Comparison of ENCODE assay signal across 26 cellular contexts in the genomic region with DNA sequence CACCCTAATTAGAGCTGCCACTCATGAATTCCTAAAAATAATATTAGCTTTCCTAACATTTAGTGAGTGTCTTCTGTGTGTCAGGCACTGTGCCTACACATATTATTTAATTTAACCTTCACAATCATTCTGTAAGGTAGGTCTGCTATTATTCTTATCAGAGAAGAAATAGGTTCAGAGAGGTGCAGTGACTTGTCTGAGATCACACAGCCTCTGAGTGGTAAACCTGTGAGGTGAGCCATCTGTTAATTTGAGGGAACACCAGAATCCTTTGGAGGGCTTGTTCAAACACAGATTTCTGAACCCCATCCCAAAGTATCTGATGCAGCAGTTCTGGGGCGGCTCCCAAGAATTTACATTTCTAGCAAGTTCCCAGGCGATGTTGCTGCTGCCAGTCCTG. TPM values are rescaled to one million over a fixed set of nuclear protein-coding genes. Genes with fewer than 3 reads are reported as not detected.
DNase-seq lines count a peak whose midpoint lies in the region; ATAC-seq, FAIRE-seq and TF ChIP-seq lines count a peak whose summit lies in the region.
"Had no signal": no experiment of that assay in that cellular context is flagged by ENCODE, and none has a peak within 500 bp of the region (broad histone marks: within the 10 kb centered on the region; RNA-seq: fewer than 3 reads in every experiment).

No MANE protein-coding gene starts in this region.

- POLR2A ChIA-PET in A549 (lab: Yijun Ruan, JAX): interaction anchor here (0.5 kb wide), 1 partner anchor 39 kb away, joined by 6 read pairs; no protein-coding TSS in a partner anchor
- POLR2A ChIA-PET in K562 (lab: Yijun Ruan, JAX): interaction anchor here (1.3 kb wide), 1 partner anchor 43 kb away, joined by 3 read pairs; no protein-coding TSS in a partner anchor
- POLR2A ChIA-PET in activated CD8-positive, alpha-beta T cell treated with anti-CD3 and anti-CD28 coated beads, Interleukin-2, amount 10 ng/mL, durations not matched to agents 7 days and 5 days (lab: Charles Lee): no interaction called here

- no peaks in the 10 kb centered on the region for H3K9me3 Mint-ChIP-seq in activated T-cell treated with anti-CD3 and anti-CD28 coated beads, Interleukin-2, amount 50 U/mL, for 72 hours
- H3K9me3 Mint-ChIP-seq in neural progenitor cell: no peaks in the 10 kb centered on the region
- no peaks in the 10 kb centered on the region for H3K9me3 Mint-ChIP-seq in activated CD8-positive, alpha-beta T cell treated with anti-CD3 and anti-CD28 coated beads, Interleukin-2, amount 10 ng/mL, durations not matched to agents 7 days and 5 days (ENCODE audit: insufficient read depth)
- H3K9me3 Mint-ChIP-seq: CD4-positive, alpha-beta T cell; CD8-positive, alpha-beta memory T cell had no signal

- WGBS in A549 (ENCODE audit: missing lambda C conversion rate): 92% methylated on average over 2 of the region's 2 CpGs
- 24% methylated on average over 2 of the region's 2 CpGs for WGBS in K562 (ENCODE audit: insufficient coverage, low coverage, missing lambda C conversion rate)

- TF ChIP-seq EP300 in A549 (IDR thresholded peaks at IDR 0.05) (no peak), K562 (IDR thresholded peaks at IDR 0.05; ENCODE audit: low read length) (no peak)

- H4K20me1 ChIP-seq in K562 (replicated peaks; ENCODE audit: control insufficient read depth, insufficient read depth, low read length) (no peaks in the 10 kb centered on the region), neural progenitor cell (ENCODE audit: low read depth) (no peaks in the 10 kb centered on the region)
- H4K20me1 ChIP-seq: BLaER1 treated with 17β-estradiol and CSF1 and Interleukin-3, amounts not matched to agents 10 nM and 100 nM had no signal

- TF ChIP-seq POLR2A in A549 (IDR thresholded peaks at IDR 0.05; ENCODE audit: low read length) (no peak), K562 (conservative IDR thresholded peaks at IDR 0.05) (no peak)

- H3K4me3 Mint-ChIP-seq in activated T-cell treated with anti-CD3 and anti-CD28 coated beads, Interleukin-2, amount 50 U/mL, for 72 hours: no peak overlapping the region
- no peak overlapping the region for H3K4me3 Mint-ChIP-seq in neural progenitor cell
- no peak overlapping the region for H3K4me3 Mint-ChIP-seq in activated CD8-positive, alpha-beta T cell treated with anti-CD3 and anti-CD28 coated beads, Interleukin-2, amount 10 ng/mL, durations not matched to agents 7 days and 5 days
- H3K4me3 Mint-ChIP-seq: CD14-positive monocyte; CD4-positive, alpha-beta T cell; CD8-positive, alpha-beta memory T cell had no signal

- H2AFZ ChIP-seq in K562 (ENCODE audit: low read depth, low read length): no peak overlapping the region
- H2AFZ ChIP-seq in neural progenitor cell (replicated peaks): no peak overlapping the region
- H2AFZ ChIP-seq: GM23248 had no signal

- intact Hi-C loops in K562 (cut with micrococcal nuclease): no loop called here

- CTCF ChIA-PET in A549 (lab: Yijun Ruan, JAX): interaction anchor here (0.8 to 5.5 kb wide), 3 partner anchors 12 to 63 kb away, joined by 3 to 42 read pairs (median 3); no protein-coding TSS in a partner anchor
- CTCF ChIA-PET in K562 (lab: Yijun Ruan, JAX; ENCODE audit: low intra/inter-chr PET ratio): no interaction called here
- CTCF ChIA-PET in activated CD8-positive, alpha-beta T cell treated with anti-CD3 and anti-CD28 coated beads, Interleukin-2, amount 10 ng/mL, durations not matched to agents 7 days and 5 days (lab: Charles Lee): interaction anchor here (0.9 kb wide), 1 partner anchor 12 kb away, joined by 4 read pairs; no protein-coding TSS in a partner anchor

- peaks cover 35% of the 10 kb centered on the region for H3F3A ChIP-seq in neural progenitor cell (ENCODE audit: low read depth)

- ATAC-seq in activated T-cell treated with anti-CD3 and anti-CD28 coated beads, Interleukin-2, amount 50 U/mL, for 72 hours (replicated peaks in 1 of 2): no peak
- ATAC-seq in A549 (no peak), K562 (no peak), GM19328 (IDR thresholded peaks at IDR 0.05; ENCODE audit: unreplicated experiment) (no peak)
- ATAC-seq in activated CD8-positive, alpha-beta T cell treated with anti-CD3 and anti-CD28 coated beads, Interleukin-2, amount 10 ng/mL, durations not matched to agents 7 days and 5 days: no peak

- H3K9ac ChIP-seq in K562 (ENCODE audit: insufficient read depth in 1 of 2, low read depth in 2 of 2, low read length in 2 of 2) (no peak overlapping the region), neural progenitor cell (no peak overlapping the region)
- H3K9ac ChIP-seq: BLaER1 treated with 17β-estradiol and CSF1 and Interleukin-3, amounts not matched to agents 10 nM and 100 nM; GM23248 had no signal

- H3K4me2 ChIP-seq in A549 (no peak overlapping the region), K562 (ENCODE audit: insufficient read depth, low read length) (no peak overlapping the region), neural progenitor cell (no peak overlapping the region)
- H3K4me2 ChIP-seq: BLaER1 treated with 17β-estradiol and CSF1 and Interleukin-3, amounts not matched to agents 10 nM and 100 nM had no signal

- no peaks in the 10 kb centered on the region for H3K27me3 Mint-ChIP-seq in activated T-cell treated with anti-CD3 and anti-CD28 coated beads, Interleukin-2, amount 50 U/mL, for 72 hours (ENCODE audit: low read depth)
- peaks cover 4% of the 10 kb centered on the region for H3K27me3 Mint-ChIP-seq in neural progenitor cell (ENCODE audit: insufficient read depth, low read depth)
- H3K27me3 Mint-ChIP-seq in activated CD8-positive, alpha-beta T cell treated with anti-CD3 and anti-CD28 coated beads, Interleukin-2, amount 10 ng/mL, durations not matched to agents 7 days and 5 days (ENCODE audit: low read depth): peaks cover 9% of the 10 kb centered on the region

- H3K27ac ChIP-seq in A549: no peak overlapping the region
- H3K27ac ChIP-seq in K562 (ENCODE audit: extremely low read depth, low read depth, low read length): no peak overlapping the region
- H3K27ac ChIP-seq in neural progenitor cell: no peak overlapping the region
- H3K27ac ChIP-seq: 22Rv1; BLaER1 treated with 17β-estradiol and CSF1 and Interleukin-3, amounts not matched to agents 10 nM and 100 nM; GM23248 had no signal

- peak overlapping the region; percentile 5 for H3K27ac Mint-ChIP-seq in activated T-cell treated with anti-CD3 and anti-CD28 coated beads, Interleukin-2, amount 50 U/mL, for 72 hours
- peak overlapping the region; percentile 98 for H3K27ac Mint-ChIP-seq in neural progenitor cell
- no peak overlapping the region for H3K27ac Mint-ChIP-seq in activated CD8-positive, alpha-beta T cell treated with anti-CD3 and anti-CD28 coated beads, Interleukin-2, amount 10 ng/mL, durations not matched to agents 7 days and 5 days
- H3K27ac Mint-ChIP-seq: CD14-positive monocyte; CD4-positive, alpha-beta T cell had no signal

- no peaks in the 10 kb centered on the region for H3K9me3 ChIP-seq in A549
- no peaks in the 10 kb centered on the region for H3K9me3 ChIP-seq in K562 (replicated peaks; ENCODE audit: control insufficient read depth, insufficient read depth, low read depth, low read length)
- no peaks in the 10 kb centered on the region for H3K9me3 ChIP-seq in neural progenitor cell (ENCODE audit: low read depth)
- H3K9me3 ChIP-seq: BE2C; BLaER1 treated with 17β-estradiol and CSF1 and Interleukin-3, amounts not matched to agents 10 nM and 100 nM had no signal

- H3K9me1 ChIP-seq in K562 (ENCODE audit: control insufficient read depth, insufficient read depth, low read length): no peaks in the 10 kb centered on the region

- H3K36me3 ChIP-seq in K562 (ENCODE audit: control insufficient read depth, insufficient read depth, low read length) (no peaks in the 10 kb centered on the region), neural progenitor cell (no peaks in the 10 kb centered on the region)
- H3K36me3 ChIP-seq: BE2C; BLaER1 treated with 17β-estradiol and CSF1 and Interleukin-3, amounts not matched to agents 10 nM and 100 nM had no signal

- H3K4me1 Mint-ChIP-seq in activated T-cell treated with anti-CD3 and anti-CD28 coated beads, Interleukin-2, amount 50 U/mL, for 72 hours (ENCODE audit: low read depth): no peaks in the 10 kb centered on the region
- peaks cover 42% of the 10 kb centered on the region for H3K4me1 Mint-ChIP-seq in neural progenitor cell
- H3K4me1 Mint-ChIP-seq in activated CD8-positive, alpha-beta T cell treated with anti-CD3 and anti-CD28 coated beads, Interleukin-2, amount 10 ng/mL, durations not matched to agents 7 days and 5 days (ENCODE audit: low read depth): no peaks in the 10 kb centered on the region
- H3K4me1 Mint-ChIP-seq: CD14-positive monocyte; CD8-positive, alpha-beta memory T cell had no signal

- DNase-seq in activated T-cell treated with anti-CD3 and anti-CD28 coated beads, Interleukin-2, amount 50 U/mL, for 72 hours: no peak
- no peak for DNase-seq in activated T-cell treated with anti-CD3 and anti-CD28 coated beads, Interleukin-2, amount 50 U/mL, for 48 hours
- DNase-seq in A549 (ENCODE audit: low read depth in 1 of 2, low spot score in 1 of 2): no peak
- no peak for DNase-seq in K562 (ENCODE audit: extremely low read depth in 1 of 4, low spot score in 3 of 4)
- no peak for DNase-seq in neural progenitor cell (ENCODE audit: low spot score)
- no peak for DNase-seq in activated CD8-positive, alpha-beta T cell treated with anti-CD3 and anti-CD28 coated beads, Interleukin-2, amount 10 ng/mL, durations not matched to agents 7 days and 5 days
- DNase-seq: ACHN; AML-193; BE2C; Calu3; CD4-positive, alpha-beta T cell; CD8-positive, alpha-beta memory T cell; DMS53; DMS79 treated with DMSO at 0.1 percent for 48 hours; GF-D8; GM23248; H7; HCEC 1CT had no signal

- no peak for TF ChIP-seq RAD21 in A549 (conservative IDR thresholded peaks at IDR 0.05 in 1 of 2, IDR thresholded peaks at IDR 0.05 in 1 of 2)
- no peak for TF ChIP-seq RAD21 in K562 (CRISPR knock-in tag; conservative IDR thresholded peaks at IDR 0.05 in 1 of 2, IDR thresholded peaks at IDR 0.05 in 1 of 2)

- H3K79me2 ChIP-seq in K562 (ENCODE audit: control insufficient read depth, insufficient read depth, low read length): no peaks in the 10 kb centered on the region
- no peaks in the 10 kb centered on the region for H3K79me2 ChIP-seq in neural progenitor cell (ENCODE audit: low read depth)

- in situ Hi-C loops in K562 (cut with MboI): no loop called here

- FAIRE-seq in A549 (lab: Jason Lieb, UNC) (no peak), K562 (lab: Jason Lieb, UNC) (no peak)
- FAIRE-seq: A204.1, GM12891, GM18507, H1 had no signal

- H3K36me3 Mint-ChIP-seq in activated T-cell treated with anti-CD3 and anti-CD28 coated beads, Interleukin-2, amount 50 U/mL, for 72 hours (ENCODE audit: insufficient read depth in 2 of 2): no peaks in the 10 kb centered on the region
- peaks cover 2% of the 10 kb centered on the region for H3K36me3 Mint-ChIP-seq in neural progenitor cell
- no peaks in the 10 kb centered on the region for H3K36me3 Mint-ChIP-seq in activated CD8-positive, alpha-beta T cell treated with anti-CD3 and anti-CD28 coated beads, Interleukin-2, amount 10 ng/mL, durations not matched to agents 7 days and 5 days (ENCODE audit: low read depth)
- H3K36me3 Mint-ChIP-seq: CD14-positive monocyte had no signal

- H3K4me1 ChIP-seq in A549 (no peaks in the 10 kb centered on the region), K562 (replicated peaks in 1 of 2; ENCODE audit: control insufficient read depth in 2 of 2, insufficient read depth in 2 of 2, low read length in 2 of 2) (peaks cover 0 to 4% of the 10 kb centered on the region in 2 experiments; a peak in 1 of 5 replicates), neural progenitor cell (peaks cover 24% of the 10 kb centered on the region)
- H3K4me1 ChIP-seq: BE2C had no signal

- BruUV-seq in K562 (replicated peaks; lab: Mats Ljungman, UMichigan): no TSS peak

- H3K27me3 ChIP-seq in K562 (ENCODE audit: control insufficient read depth in 2 of 2, insufficient read depth in 2 of 2, low read length in 2 of 2) (peaks cover 22 to 25% of the 10 kb centered on the region in 2 experiments), neural progenitor cell (no peaks in the 10 kb centered on the region)
- H3K27me3 ChIP-seq: BLaER1 treated with 17β-estradiol and CSF1 and Interleukin-3, amounts not matched to agents 10 nM and 100 nM had no signal

- H3K4me3 ChIP-seq in A549 (no peak overlapping the region), K562 (no peak overlapping the region), neural progenitor cell (no peak overlapping the region)
- H3K4me3 ChIP-seq: BLaER1 treated with 17β-estradiol and CSF1 and Interleukin-3, amounts not matched to agents 10 nM and 100 nM; GM23248 had no signal

- TF ChIP-seq CTCF in A549 (IDR thresholded peaks at IDR 0.05) (no peak), K562 (IDR thresholded peaks at IDR 0.05 in 2 of 3, conservative IDR thresholded peaks at IDR 0.05 in 1 of 3; ENCODE audit: insufficient read depth in 2 of 3, low read depth in 1 of 3, low read length in 3 of 3) (no peak), neural progenitor cell (IDR thresholded peaks at IDR 0.05) (no peak)

RNA-seq across cellular contexts. Expression of gene COX6A1, which starts 20.0 kb away (rescaled TPM):
- 100 to 1,000 TPM; 282 to 295 TPM for total RNA-seq in activated T-cell treated with anti-CD3 and anti-CD28 coated beads, Interleukin-2, amount 50 U/mL, for 72 hours
- 948 and 1,287 TPM in 2 replicates for polyA plus RNA-seq in A549 (2011; rRNA removed)
- 2,005 and 2,029 TPM in 2 replicates for polyA plus RNA-seq in A549 (2012; cell fraction: cytosol; rRNA removed)
- 3,876 and 3,914 TPM in 2 replicates for polyA plus RNA-seq in A549 (2012; cell fraction: nucleus; rRNA removed)
- 709 to 768 TPM (median 759 TPM) in 3 replicates for polyA plus RNA-seq in A549 (2017; fragmentation: RNase III; extraction: RNeasy Plus Mini Kit Qiagen cat#74134 plus additional on column Dnase treatment)
- 209 and 257 TPM in 2 replicates for polyA minus RNA-seq in A549 (2011; rRNA and poly(A)+ RNA removed)
- 82.0 and 133 TPM in 2 replicates for total RNA-seq in K562 (2011; cell fraction: chromatin; rRNA removed; ENCODE audit: low replicate concordance)
- 297 and 320 TPM in 2 replicates for total RNA-seq in K562 (2011; cell fraction: nucleolus; rRNA removed)
- 251 and 255 TPM in 2 replicates for total RNA-seq in K562 (2011; cell fraction: nucleoplasm; rRNA removed)
- total RNA-seq in K562 (2014; rRNA removed): 931 and 1,004 TPM in 2 replicates
- 412 and 414 TPM in 2 replicates for total RNA-seq in K562 (2014; rRNA removed; fragmentation: Illumina TruSeq; extraction: Trizol)
- 602 and 624 TPM in 2 replicates for total RNA-seq in K562 (2015; rRNA removed; fragmentation: Illumina TruSeq; extraction: Trizol)
- total RNA-seq in K562 (2021): 597 and 695 TPM in 2 replicates
- 767 and 895 TPM in 2 replicates for polyA plus RNA-seq in K562 (2011; rRNA removed)
- 2,103 and 2,986 TPM in 2 replicates for polyA plus RNA-seq in K562 (2011; cell fraction: cytosol; rRNA removed)
- polyA plus RNA-seq in K562 (2011; cell fraction: nucleus; rRNA removed): 1,412 and 1,636 TPM in 2 replicates
- polyA plus RNA-seq in K562 (2012): 684 and 920 TPM in 2 replicates
- polyA plus RNA-seq in K562 (2014; fragmentation: Illumina TruSeq; extraction: Trizol): 978 and 1,143 TPM in 2 replicates
- polyA plus RNA-seq in K562 (2014; fragmentation: Nextera tagmentation; extraction: Ambion mirVana): 1,000 to 10,000 TPM; 3,092 to 4,142 TPM
- 1,391 and 1,423 TPM in 2 replicates for polyA plus RNA-seq in K562 (2014; rRNA removed)
- polyA minus RNA-seq in K562 (2011; rRNA and poly(A)+ RNA removed): 235 and 279 TPM in 2 replicates
- polyA minus RNA-seq in K562 (2011; cell fraction: cytosol; rRNA and poly(A)+ RNA removed): 175 and 210 TPM in 2 replicates
- polyA minus RNA-seq in K562 (2011; cell fraction: nucleus; rRNA and poly(A)+ RNA removed): 147 and 169 TPM in 2 replicates
- 296 and 432 TPM in 2 replicates for total RNA-seq in neural progenitor cell (ENCODE audit: low replicate concordance)
- total RNA-seq in activated CD8-positive, alpha-beta T cell treated with anti-CD3 and anti-CD28 coated beads, Interleukin-2, amount 10 ng/mL, durations not matched to agents 7 days and 5 days: 100 to 1,000 TPM; 337 to 351 TPM

RNA-seq across cellular contexts. Expression of gene TRIAP1, which starts 28.3 kb away (rescaled TPM):
- 10 to 100 TPM; 44.5 to 68.0 TPM for total RNA-seq in activated T-cell treated with anti-CD3 and anti-CD28 coated beads, Interleukin-2, amount 50 U/mL, for 72 hours
- polyA plus RNA-seq in A549 (2011; rRNA removed): 97.9 and 114 TPM in 2 replicates
- polyA plus RNA-seq in A549 (2012; cell fraction: cytosol; rRNA removed): 24.2 and 27.2 TPM in 2 replicates
- polyA plus RNA-seq in A549 (2012; cell fraction: nucleus; rRNA removed): 6.6 and 9.9 TPM in 2 replicates
- 70.9 to 81.9 TPM (median 72.3 TPM) in 3 replicates for polyA plus RNA-seq in A549 (2017; fragmentation: RNase III; extraction: RNeasy Plus Mini Kit Qiagen cat#74134 plus additional on column Dnase treatment)
- polyA minus RNA-seq in A549 (2011; rRNA and poly(A)+ RNA removed): 11.1 and 12.6 TPM in 2 replicates
- 11.4 and 14.2 TPM in 2 replicates for total RNA-seq in K562 (2011; cell fraction: chromatin; rRNA removed; ENCODE audit: low replicate concordance)
- total RNA-seq in K562 (2011; cell fraction: nucleolus; rRNA removed): 14.3 and 14.8 TPM in 2 replicates
- total RNA-seq in K562 (2011; cell fraction: nucleoplasm; rRNA removed): 17.2 and 23.1 TPM in 2 replicates
- 37.3 and 38.8 TPM in 2 replicates for total RNA-seq in K562 (2014; rRNA removed)
- 78.4 and 80.9 TPM in 2 replicates for total RNA-seq in K562 (2014; rRNA removed; fragmentation: Illumina TruSeq; extraction: Trizol)
- 56.3 and 65.4 TPM in 2 replicates for total RNA-seq in K562 (2015; rRNA removed; fragmentation: Illumina TruSeq; extraction: Trizol)
- 53.2 and 55.3 TPM in 2 replicates for total RNA-seq in K562 (2021)
- 53.5 and 85.7 TPM in 2 replicates for polyA plus RNA-seq in K562 (2011; rRNA removed)
- 12.9 and 27.2 TPM in 2 replicates for polyA plus RNA-seq in K562 (2011; cell fraction: cytosol; rRNA removed)
- polyA plus RNA-seq in K562 (2011; cell fraction: nucleus; rRNA removed): 10.3 and 16.9 TPM in 2 replicates
- 28.3 and 77.9 TPM in 2 replicates for polyA plus RNA-seq in K562 (2012)
- polyA plus RNA-seq in K562 (2014; fragmentation: Illumina TruSeq; extraction: Trizol): 59.8 and 64.9 TPM in 2 replicates
- 100 to 1,000 TPM; 354 TPM for polyA plus RNA-seq in K562 (2014; fragmentation: Nextera tagmentation; extraction: Ambion mirVana)
- polyA plus RNA-seq in K562 (2014; rRNA removed): 60.6 and 73.3 TPM in 2 replicates
- polyA minus RNA-seq in K562 (2011; rRNA and poly(A)+ RNA removed): 27.3 and 27.5 TPM in 2 replicates
- 16.0 and 19.2 TPM in 2 replicates for polyA minus RNA-seq in K562 (2011; cell fraction: cytosol; rRNA and poly(A)+ RNA removed)
- 5.7 and 13.3 TPM in 2 replicates for polyA minus RNA-seq in K562 (2011; cell fraction: nucleus; rRNA and poly(A)+ RNA removed)
- total RNA-seq in neural progenitor cell (ENCODE audit: low replicate concordance): 47.2 and 72.1 TPM in 2 replicates
- 10 to 100 TPM; 36.2 to 40.9 TPM for total RNA-seq in activated CD8-positive, alpha-beta T cell treated with anti-CD3 and anti-CD28 coated beads, Interleukin-2, amount 10 ng/mL, durations not matched to agents 7 days and 5 days

RNA-seq across cellular contexts. Expression of gene GATC, which starts 28.3 kb away (rescaled TPM):
- total RNA-seq in activated T-cell treated with anti-CD3 and anti-CD28 coated beads, Interleukin-2, amount 50 U/mL, for 72 hours: 10 to 100 TPM; 29.4 to 37.9 TPM
- polyA plus RNA-seq in A549 (2011; rRNA removed) (39.9 and 40.6 TPM in 2 replicates), A549 (2017; fragmentation: RNase III; extraction: RNeasy Plus Mini Kit Qiagen cat#74134 plus additional on column Dnase treatment) (19.7 to 22.5 TPM (median 20.6 TPM) in 3 replicates), K562 (2011; rRNA removed) (30.1 and 38.9 TPM in 2 replicates), K562 (2014; fragmentation: Illumina TruSeq; extraction: Trizol) (29.7 and 38.9 TPM in 2 replicates), K562 (2014; fragmentation: Nextera tagmentation; extraction: Ambion mirVana) (10 to 100 TPM in 1 of 2 experiments, 1 to 10 TPM in 1; 5.8 to 14.3 TPM), K562 (2014; rRNA removed) (24.0 and 24.2 TPM in 2 replicates)
- 12.8 and 14.0 TPM in 2 replicates for polyA plus RNA-seq in A549 (2012; cell fraction: cytosol; rRNA removed)
- polyA plus RNA-seq in A549 (2012; cell fraction: nucleus; rRNA removed): 8.3 and 10.1 TPM in 2 replicates
- polyA minus RNA-seq in A549 (2011; rRNA and poly(A)+ RNA removed): 12.8 and 15.3 TPM in 2 replicates
- total RNA-seq in K562 (2011; cell fraction: chromatin; rRNA removed; ENCODE audit: low replicate concordance): 17.9 and 20.6 TPM in 2 replicates
- total RNA-seq in K562 (2011; cell fraction: nucleolus; rRNA removed): 14.3 and 15.7 TPM in 2 replicates
- total RNA-seq in K562 (2011; cell fraction: nucleoplasm; rRNA removed): 22.1 and 34.4 TPM in 2 replicates
- total RNA-seq in K562 (2014; rRNA removed) (22.2 and 29.0 TPM in 2 replicates), K562 (2014; rRNA removed; fragmentation: Illumina TruSeq; extraction: Trizol) (28.2 and 29.5 TPM in 2 replicates), K562 (2015; rRNA removed; fragmentation: Illumina TruSeq; extraction: Trizol) (27.1 and 29.0 TPM in 2 replicates), K562 (2021) (52.6 and 53.6 TPM in 2 replicates), neural progenitor cell (ENCODE audit: low replicate concordance) (21.9 and 29.1 TPM in 2 replicates)
- polyA plus RNA-seq in K562 (2011; cell fraction: cytosol; rRNA removed): 18.8 and 22.9 TPM in 2 replicates
- polyA plus RNA-seq in K562 (2011; cell fraction: nucleus; rRNA removed): 21.7 and 29.0 TPM in 2 replicates
- 18.9 and 20.0 TPM in 2 replicates for polyA plus RNA-seq in K562 (2012)
- 27.7 and 28.0 TPM in 2 replicates for polyA minus RNA-seq in K562 (2011; rRNA and poly(A)+ RNA removed)
- 11.5 and 11.9 TPM in 2 replicates for polyA minus RNA-seq in K562 (2011; cell fraction: cytosol; rRNA and poly(A)+ RNA removed)
- 7.8 and 10.0 TPM in 2 replicates for polyA minus RNA-seq in K562 (2011; cell fraction: nucleus; rRNA and poly(A)+ RNA removed)
- total RNA-seq in activated CD8-positive, alpha-beta T cell treated with anti-CD3 and anti-CD28 coated beads, Interleukin-2, amount 10 ng/mL, durations not matched to agents 7 days and 5 days: 10 to 100 TPM; 25.4 to 31.9 TPM

RNA-seq across cellular contexts. Expression of gene MSI1, which starts 49.0 kb away (rescaled TPM):
- total RNA-seq in activated T-cell treated with anti-CD3 and anti-CD28 coated beads, Interleukin-2, amount 50 U/mL, for 72 hours: 1 to 10 TPM; 5.6 to 6.6 TPM
- 0.44 and 0.72 TPM in 2 replicates for polyA plus RNA-seq in A549 (2011; rRNA removed)
- 1.0 TPM in 2 replicates for polyA plus RNA-seq in A549 (2012; cell fraction: cytosol; rRNA removed)
- polyA plus RNA-seq in A549 (2012; cell fraction: nucleus; rRNA removed): 1.4 and 2.4 TPM in 2 replicates
- 1.0 to 1.9 TPM (median 1.4 TPM) in 3 replicates for polyA plus RNA-seq in A549 (2017; fragmentation: RNase III; extraction: RNeasy Plus Mini Kit Qiagen cat#74134 plus additional on column Dnase treatment)
- 0.91 and 1.8 TPM in 2 replicates for polyA minus RNA-seq in A549 (2011; rRNA and poly(A)+ RNA removed)
- total RNA-seq in K562 (2011; cell fraction: chromatin; rRNA removed; ENCODE audit: low replicate concordance): not detected in 2 replicates
- total RNA-seq in K562 (2011; cell fraction: nucleolus; rRNA removed): not detected in 2 replicates
- not detected in 2 replicates for total RNA-seq in K562 (2011; cell fraction: nucleoplasm; rRNA removed)
- not detected in 2 replicates for total RNA-seq in K562 (2014; rRNA removed)
- not detected in 2 replicates for total RNA-seq in K562 (2014; rRNA removed; fragmentation: Illumina TruSeq; extraction: Trizol)
- total RNA-seq in K562 (2015; rRNA removed; fragmentation: Illumina TruSeq; extraction: Trizol): not detected in 2 replicates
- 0.16 TPM in 2 replicates for total RNA-seq in K562 (2021)
- polyA plus RNA-seq in K562 (2011; rRNA removed): 0.04 TPM in 1 of 2 replicates, not detected in the other
- 0.03 TPM in 1 of 2 replicates, not detected in the other for polyA plus RNA-seq in K562 (2011; cell fraction: cytosol; rRNA removed)
- polyA plus RNA-seq in K562 (2011; cell fraction: nucleus; rRNA removed): 0.04 and 0.06 TPM in 2 replicates
- 0.04 TPM in 1 of 2 replicates, not detected in the other for polyA plus RNA-seq in K562 (2012)
- polyA plus RNA-seq in K562 (2014; fragmentation: Illumina TruSeq; extraction: Trizol): not detected in 2 replicates
- not detected for polyA plus RNA-seq in K562 (2014; fragmentation: Nextera tagmentation; extraction: Ambion mirVana)
- not detected in 2 replicates for polyA plus RNA-seq in K562 (2014; rRNA removed)
- 0.33 TPM in 1 of 2 replicates, not detected in the other for polyA minus RNA-seq in K562 (2011; rRNA and poly(A)+ RNA removed)
- polyA minus RNA-seq in K562 (2011; cell fraction: cytosol; rRNA and poly(A)+ RNA removed): not detected in 2 replicates
- polyA minus RNA-seq in K562 (2011; cell fraction: nucleus; rRNA and poly(A)+ RNA removed): not detected in 2 replicates
- total RNA-seq in neural progenitor cell (ENCODE audit: low replicate concordance): 40.2 and 48.6 TPM in 2 replicates
- not detected for total RNA-seq in activated CD8-positive, alpha-beta T cell treated with anti-CD3 and anti-CD28 coated beads, Interleukin-2, amount 10 ng/mL, durations not matched to agents 7 days and 5 days
- total RNA-seq: CD4-positive, alpha-beta T cell; GM23248 had no signal
- polyA plus RNA-seq: CD14-positive monocyte; CD8-positive, alpha-beta memory T cell; GM23248 had no signal

RNA-seq across cellular contexts. Expression of gene SRSF9, which starts 51.6 kb away (rescaled TPM):
- 100 to 1,000 TPM; 158 to 165 TPM for total RNA-seq in activated T-cell treated with anti-CD3 and anti-CD28 coated beads, Interleukin-2, amount 50 U/mL, for 72 hours
- 173 and 218 TPM in 2 replicates for polyA plus RNA-seq in A549 (2011; rRNA removed)
- polyA plus RNA-seq in A549 (2012; cell fraction: cytosol; rRNA removed): 254 and 263 TPM in 2 replicates
- 103 and 127 TPM in 2 replicates for polyA plus RNA-seq in A549 (2012; cell fraction: nucleus; rRNA removed)
- polyA plus RNA-seq in A549 (2017; fragmentation: RNase III; extraction: RNeasy Plus Mini Kit Qiagen cat#74134 plus additional on column Dnase treatment): 288 to 316 TPM (median 306 TPM) in 3 replicates
- 65.9 and 75.9 TPM in 2 replicates for polyA minus RNA-seq in A549 (2011; rRNA and poly(A)+ RNA removed)
- total RNA-seq in K562 (2011; cell fraction: chromatin; rRNA removed; ENCODE audit: low replicate concordance): 133 and 204 TPM in 2 replicates
- total RNA-seq in K562 (2011; cell fraction: nucleolus; rRNA removed): 102 and 104 TPM in 2 replicates
- 154 and 192 TPM in 2 replicates for total RNA-seq in K562 (2011; cell fraction: nucleoplasm; rRNA removed)
- 255 and 271 TPM in 2 replicates for total RNA-seq in K562 (2014; rRNA removed)
- total RNA-seq in K562 (2014; rRNA removed; fragmentation: Illumina TruSeq; extraction: Trizol): 230 and 244 TPM in 2 replicates
- total RNA-seq in K562 (2015; rRNA removed; fragmentation: Illumina TruSeq; extraction: Trizol): 241 and 243 TPM in 2 replicates
- total RNA-seq in K562 (2021): 280 and 286 TPM in 2 replicates
- 159 and 203 TPM in 2 replicates for polyA plus RNA-seq in K562 (2011; rRNA removed)
- 126 and 188 TPM in 2 replicates for polyA plus RNA-seq in K562 (2011; cell fraction: cytosol; rRNA removed)
- 163 and 219 TPM in 2 replicates for polyA plus RNA-seq in K562 (2011; cell fraction: nucleus; rRNA removed)
- 188 and 307 TPM in 2 replicates for polyA plus RNA-seq in K562 (2012)
- 180 and 188 TPM in 2 replicates for polyA plus RNA-seq in K562 (2014; fragmentation: Illumina TruSeq; extraction: Trizol)
- polyA plus RNA-seq in K562 (2014; fragmentation: Nextera tagmentation; extraction: Ambion mirVana): 10 to 100 TPM; 40.3 to 50.5 TPM
- polyA plus RNA-seq in K562 (2014; rRNA removed): 291 and 296 TPM in 2 replicates
- 130 and 156 TPM in 2 replicates for polyA minus RNA-seq in K562 (2011; rRNA and poly(A)+ RNA removed)
- polyA minus RNA-seq in K562 (2011; cell fraction: cytosol; rRNA and poly(A)+ RNA removed): 94.9 and 103 TPM in 2 replicates
- 76.5 and 108 TPM in 2 replicates for polyA minus RNA-seq in K562 (2011; cell fraction: nucleus; rRNA and poly(A)+ RNA removed)
- 257 and 273 TPM in 2 replicates for total RNA-seq in neural progenitor cell (ENCODE audit: low replicate concordance)
- 100 to 1,000 TPM; 199 to 219 TPM for total RNA-seq in activated CD8-positive, alpha-beta T cell treated with anti-CD3 and anti-CD28 coated beads, Interleukin-2, amount 10 ng/mL, durations not matched to agents 7 days and 5 days
